1 cellular context compared by ENCODE assay signal in genomic region chr22:12601870-12602779, GRCh38.
A peak's percentile ranks its signal among the peaks of the same experiment; 100 is the strongest.
TF ChIP-seq lines count a peak whose summit lies in the region.

No MANE protein-coding gene starts in this region.

TF ChIP-seq in K562, 482 proteins besides CTCF, POLR2A, EP300 and RAD21 (continued from another document):
- TF ChIP-seq ZBTB40 (IDR thresholded peaks at IDR 0.05) (peak; percentile 66), ZBTB40 (CRISPR knock-in tag; IDR thresholded peaks at IDR 0.05) (no peak), KDM4B (IDR thresholded peaks at IDR 0.05; ENCODE audit: borderline replicate concordance in 2 of 2, low read depth in 1 of 2) (peak in 1 of 2 experiments; percentile 69; a peak in 1 of 4 replicates), PTTG1 (tag; IDR thresholded peaks at IDR 0.05; ENCODE audit: low read depth) (no peak), NR2C2 (CRISPR knock-in tag; IDR thresholded peaks at IDR 0.05) (no peak), NR2C2 (tag; IDR thresholded peaks at IDR 0.05) (peak; percentile 92), BHLHE40 (IDR thresholded peaks at IDR 0.05; ENCODE audit: low read length) (peak; percentile 29; the same call in 1 of the 2 replicates), SAP30 (IDR thresholded peaks at IDR 0.05; ENCODE audit: borderline replicate concordance, insufficient read depth, low read depth, low read length, poor library complexity, severe bottlenecking) (peak; percentile 69), TFAP4 (CRISPR knock-in tag; IDR thresholded peaks at IDR 0.05; ENCODE audit: borderline replicate concordance) (peak; percentile 70; the same call in 1 of the 2 replicates), JUND (IDR thresholded peaks at IDR 0.05; ENCODE audit: borderline replicate concordance, low read depth, low read length) (0 out of 2 replicates have a peak, but pooled peaks have one; percentile 20), JUND (tag; IDR thresholded peaks at IDR 0.05; ENCODE audit: borderline replicate concordance, low read depth, low read length) (peak; percentile 52; the same call in 1 of the 3 replicates), NFIX (CRISPR knock-in tag; IDR thresholded peaks at IDR 0.05; ENCODE audit: low read depth) (peak; percentile 6; the same call in 1 of the 2 replicates), ESRRA (IDR thresholded peaks at IDR 0.05; ENCODE audit: borderline replicate concordance, low read depth) (peak; percentile 36; the same call in 1 of the 2 replicates), ETV5 (CRISPR knock-in tag; IDR thresholded peaks at IDR 0.05; ENCODE audit: low read depth) (no peak), TARDBP (IDR thresholded peaks at IDR 0.05) (peak; percentile 85; the same call in 1 of the 2 replicates), STAG1 (CRISPR knock-in tag; IDR thresholded peaks at IDR 0.05; ENCODE audit: borderline replicate concordance) (no peak), BRD4 (IDR thresholded peaks at IDR 0.05) (peak; percentile 35; the same call in 1 of the 2 replicates), NR1H2 (CRISPR knock-in tag; IDR thresholded peaks at IDR 0.05) (0 out of 2 replicates have a peak, but pooled peaks have one; percentile 40), ELF4 (CRISPR knock-in tag; IDR thresholded peaks at IDR 0.05) (peak; percentile 87; the same call in 1 of the 2 replicates), E2F8 (IDR thresholded peaks at IDR 0.05; ENCODE audit: low read depth, partially characterized antibody) (peak; percentile 55), HNRNPLL (IDR thresholded peaks at IDR 0.05; ENCODE audit: low read depth, low read length, poor library complexity, severe bottlenecking) (peak; percentile 67), ZBTB11 (CRISPR knock-in tag; IDR thresholded peaks at IDR 0.05) (peak in 2 of 3 experiments; percentile 49 to 86; a peak in 3 of 6 replicates), CXXC5 (CRISPR knock-in tag; IDR thresholded peaks at IDR 0.05) (peak; percentile 85), ZBTB5 (IDR thresholded peaks at IDR 0.05) (no peak), MXI1 (IDR thresholded peaks at IDR 0.05; ENCODE audit: low read depth, low read length) (0 out of 2 replicates have a peak, but pooled peaks have one; percentile 29), SIN3B (IDR thresholded peaks at IDR 0.05; ENCODE audit: low read depth) (peak; percentile 68), JUNB (CRISPR knock-in tag; conservative IDR thresholded peaks at IDR 0.05) (no peak), ZFX (CRISPR knock-in tag; IDR thresholded peaks at IDR 0.05) (peak; percentile 83), TAF7 (tag; IDR thresholded peaks at IDR 0.05) (peak; percentile 38; the same call in 1 of the 2 replicates), GATAD2B (IDR thresholded peaks at IDR 0.05; ENCODE audit: borderline replicate concordance) (peak; percentile 35; the same call in 1 of the 2 replicates), RCOR1 (IDR thresholded peaks at IDR 0.05; ENCODE audit: borderline replicate concordance in 1 of 2, low read depth in 2 of 2, low read length in 2 of 2) (peak in 1 of 2 experiments; percentile 23; a peak in 1 of 4 replicates), C11orf30 (IDR thresholded peaks at IDR 0.05; ENCODE audit: low read depth) (peak; percentile 53), CTBP1 (IDR thresholded peaks at IDR 0.05; ENCODE audit: borderline replicate concordance) (peak; percentile 30; the same call in 1 of the 2 replicates), TAF9B (IDR thresholded peaks at IDR 0.05; ENCODE audit: partially characterized antibody) (peak; percentile 73)
